ENCODE assay signal across 21 cellular contexts in genomic region chr3:153829596-153830170, GRCh38.
A peak's percentile ranks its signal among the peaks of the same experiment; 100 is the strongest.
DNase-seq lines count a peak whose midpoint lies in the region; ATAC-seq, FAIRE-seq and TF ChIP-seq lines count a peak whose summit lies in the region.
"Had no signal": no experiment of that assay in that cellular context is flagged by ENCODE, and none has a peak within 500 bp of the region (broad histone marks: within the 10 kb centered on the region; RNA-seq: fewer than 3 reads in every experiment).

No MANE protein-coding gene starts in this region.

- ATAC-seq in naive thymus-derived CD8-positive, alpha-beta T cell, result no peak
- ATAC-seq in HG03469 (IDR thresholded peaks at IDR 0.05; ENCODE audit: unreplicated experiment), result no peak
- ATAC-seq: esophagus mucosa; left colon; stimulated activated naive B cell treated with anti-CD40 and anti-IgM and Interleukin-4, amounts not matched to agents 10 μg/mL and 1 μg/mL and 100 μg/mL, for 72 hours had no signal

- H3K9me3 Mint-ChIP-seq in naive thymus-derived CD8-positive, alpha-beta T cell, result peaks cover 0 to 14% (median 0%) of the 10 kb centered on the region in 9 donors
- peaks cover 8% of the 10 kb centered on the region for H3K9me3 Mint-ChIP-seq in neural progenitor cell
- H3K9me3 Mint-ChIP-seq: activated CD4-positive, alpha-beta T cell treated with anti-CD3 and anti-CD28 coated beads, Interleukin-2, amount 10 ng/mL, durations not matched to agents 7 days and 5 days had no signal

- no peak overlapping the region for H3K9ac ChIP-seq in neural progenitor cell

- H4K20me1 ChIP-seq in osteoblast (ENCODE audit: insufficient read depth, low read length) (no peaks in the 10 kb centered on the region), neural progenitor cell (ENCODE audit: low read depth) (no peaks in the 10 kb centered on the region)

- H3K36me3 ChIP-seq in osteoblast (ENCODE audit: insufficient read depth, low read length), result no peaks in the 10 kb centered on the region
- no peaks in the 10 kb centered on the region for H3K36me3 ChIP-seq in neural progenitor cell
- H3K36me3 ChIP-seq: adrenal gland, ovary, transverse colon had no signal

- H3K4me2 ChIP-seq in osteoblast (ENCODE audit: insufficient read depth, low read length) (no peak overlapping the region), neural progenitor cell (no peak overlapping the region)

- H3K4me3 Mint-ChIP-seq in naive thymus-derived CD8-positive, alpha-beta T cell, result no peak overlapping the region
- H3K4me3 Mint-ChIP-seq in neural progenitor cell, result no peak overlapping the region
- H3K4me3 Mint-ChIP-seq: activated CD4-positive, alpha-beta T cell treated with anti-CD3 and anti-CD28 coated beads, Interleukin-2, amount 10 ng/mL, durations not matched to agents 7 days and 5 days; stimulated activated naive B cell treated with anti-CD40 and anti-IgM and Interleukin-4, amounts not matched to agents 10 μg/mL and 1 μg/mL and 100 μg/mL, for 72 hours had no signal

- H3K36me3 Mint-ChIP-seq in naive thymus-derived CD8-positive, alpha-beta T cell, result no peaks in the 10 kb centered on the region
- H3K36me3 Mint-ChIP-seq in neural progenitor cell, result no peaks in the 10 kb centered on the region
- H3K36me3 Mint-ChIP-seq: stimulated activated naive B cell treated with anti-CD40 and anti-IgM and Interleukin-4, amounts not matched to agents 10 μg/mL and 1 μg/mL and 100 μg/mL, for 72 hours had no signal

- H2AFZ ChIP-seq in osteoblast (ENCODE audit: low read length), result peak overlapping the region; percentile 34
- no peak overlapping the region for H2AFZ ChIP-seq in neural progenitor cell (replicated peaks)

- H3K4me1 ChIP-seq in osteoblast (ENCODE audit: insufficient read depth, low read length) (no peaks in the 10 kb centered on the region), neural progenitor cell (no peaks in the 10 kb centered on the region)
- H3K4me1 ChIP-seq: adrenal gland, transverse colon had no signal

- DNase-seq in HT1080 (ENCODE audit: low read depth) (peak; percentile 94), RCC 7860 (ENCODE audit: low spot score) (peak; percentile 51), cardiac fibroblast (ENCODE audit: low read depth in 2 of 2) (peak; percentile 54 to 77), osteoblast (ENCODE audit: insufficient read length, low spot score, missing footprints) (no peak), neural progenitor cell (ENCODE audit: low spot score) (no peak), kidney glomerular epithelial cell (lab: John Stamatoyannopoulos, UW) (no peak)
- DNase-seq in naive thymus-derived CD8-positive, alpha-beta T cell, result no peak
- DNase-seq: activated CD4-positive, alpha-beta T cell treated with anti-CD3 and anti-CD28 coated beads, Interleukin-2, amount 10 ng/mL, durations not matched to agents 7 days and 5 days; adrenal gland; DMS79; hippocampal formation; left colon; NCI-H2029; NCI-H69; ovary; stimulated activated naive B cell treated with anti-CD40 and anti-IgM and Interleukin-4, amounts not matched to agents 10 μg/mL and 1 μg/mL and 100 μg/mL, for 72 hours; transverse colon had no signal

- no peak overlapping the region for H3K27ac ChIP-seq in osteoblast (ENCODE audit: low read depth, low read length)
- no peak overlapping the region for H3K27ac ChIP-seq in neural progenitor cell
- H3K27ac ChIP-seq: adrenal gland, ovary, skin epidermis, transverse colon had no signal

- FAIRE-seq in RCC 7860 (lab: Jason Lieb, UNC), result no peak
- FAIRE-seq: colon had no signal

- TF ChIP-seq CTCF in cardiac fibroblast (IDR thresholded peaks at IDR 0.05; ENCODE audit: low read depth, low read length) (no peak), osteoblast (IDR thresholded peaks at IDR 0.05; ENCODE audit: extremely low read depth, low read depth, low read length) (no peak), neural progenitor cell (IDR thresholded peaks at IDR 0.05) (no peak)

- peaks cover 0 to 33% (median 7%) of the 10 kb centered on the region in 5 donors for H3K27me3 Mint-ChIP-seq in naive thymus-derived CD8-positive, alpha-beta T cell
- H3K27me3 Mint-ChIP-seq in neural progenitor cell (ENCODE audit: insufficient read depth, low read depth), result peaks cover 4% of the 10 kb centered on the region
- H3K27me3 Mint-ChIP-seq: activated CD4-positive, alpha-beta T cell treated with anti-CD3 and anti-CD28 coated beads, Interleukin-2, amount 10 ng/mL, durations not matched to agents 7 days and 5 days had no signal

- no peak overlapping the region for H3K27ac Mint-ChIP-seq in naive thymus-derived CD8-positive, alpha-beta T cell
- no peak overlapping the region for H3K27ac Mint-ChIP-seq in neural progenitor cell
- H3K27ac Mint-ChIP-seq: activated CD4-positive, alpha-beta T cell treated with anti-CD3 and anti-CD28 coated beads, Interleukin-2, amount 10 ng/mL, durations not matched to agents 7 days and 5 days; stimulated activated naive B cell treated with anti-CD40 and anti-IgM and Interleukin-4, amounts not matched to agents 10 μg/mL and 1 μg/mL and 100 μg/mL, for 72 hours had no signal

- POLR2A ChIA-PET in naive thymus-derived CD8-positive, alpha-beta T cell (lab: Charles Lee), result no interaction called here

- no peak overlapping the region for H3K4me3 ChIP-seq in cardiac fibroblast (replicated peaks in 1 of 2; ENCODE audit: low read depth in 2 of 2, low read length in 2 of 2)
- no peak overlapping the region for H3K4me3 ChIP-seq in osteoblast (ENCODE audit: insufficient read depth, low read length)
- H3K4me3 ChIP-seq in neural progenitor cell, result no peak overlapping the region
- H3K4me3 ChIP-seq: adrenal gland, ovary, skin epidermis, transverse colon had no signal

- peaks cover 0 to 2% (median 0%) of the 10 kb centered on the region in 4 donors for H3K4me1 Mint-ChIP-seq in naive thymus-derived CD8-positive, alpha-beta T cell
- no peaks in the 10 kb centered on the region for H3K4me1 Mint-ChIP-seq in neural progenitor cell
- H3K4me1 Mint-ChIP-seq: stimulated activated naive B cell treated with anti-CD40 and anti-IgM and Interleukin-4, amounts not matched to agents 10 μg/mL and 1 μg/mL and 100 μg/mL, for 72 hours had no signal

- H3K79me2 ChIP-seq in osteoblast (ENCODE audit: insufficient read depth, low read length) (no peaks in the 10 kb centered on the region), neural progenitor cell (ENCODE audit: low read depth) (no peaks in the 10 kb centered on the region)

- no peaks in the 10 kb centered on the region for H3K27me3 ChIP-seq in osteoblast (ENCODE audit: insufficient read depth, low read length)
- H3K27me3 ChIP-seq in neural progenitor cell, result no peaks in the 10 kb centered on the region
- H3K27me3 ChIP-seq: adrenal gland, ovary, transverse colon had no signal

- H3F3A ChIP-seq in neural progenitor cell (ENCODE audit: low read depth), result no peaks in the 10 kb centered on the region

- H3K9me3 ChIP-seq in osteoblast (ENCODE audit: low read depth, low read length) (no peaks in the 10 kb centered on the region), neural progenitor cell (ENCODE audit: low read depth) (no peaks in the 10 kb centered on the region)
- H3K9me3 ChIP-seq: adrenal gland, ovary, transverse colon had no signal

Comparison
In these comparisons a context has a peak if more than half of its experiments do, and no peak if none do; other contexts are left out.
1. DNase-seq: peak in HT1080 (single experiment), RCC 7860 (single experiment) and cardiac fibroblast (2 of 2); none in osteoblast (single experiment), naive thymus-derived CD8-positive, alpha-beta T cell (0 of 10), neural progenitor cell (single experiment) and kidney glomerular epithelial cell (single experiment).